10 cellular contexts compared by ENCODE assay signal in genomic region chr2:88669371-88670214, GRCh38. TPM values are rescaled to one million over a fixed set of nuclear protein-coding genes. Genes with fewer than 3 reads are reported as not detected.
DNase-seq lines count a peak whose midpoint lies in the region; ATAC-seq and TF ChIP-seq lines count a peak whose summit lies in the region.
"Had no signal": no experiment of that assay in that cellular context is flagged by ENCODE, and none has a peak within 500 bp of the region (broad histone marks: within the 10 kb centered on the region; RNA-seq: fewer than 3 reads in every experiment).

No MANE protein-coding gene starts in this region.

- H3K4me1 Mint-ChIP-seq in memory B cell: peaks cover 4% of the 10 kb centered on the region
- H3K4me1 Mint-ChIP-seq: activated naive CD4-positive, alpha-beta T cell treated with anti-CD3 and anti-CD28 coated beads, Interleukin-2, amount 50 U/mL, for 24 hours had no signal

- H3K9me2 ChIP-seq in PC-9 (ENCODE audit: insufficient read depth): no peaks in the 10 kb centered on the region

- POLR2A ChIA-PET in PC-9 (lab: Charles Lee; ENCODE audit: unreplicated experiment): interaction anchor here (0.6 kb wide), 1 partner anchor 27 kb away, joined by 3 read pairs; no protein-coding TSS in a partner anchor

- DNase-seq in NCI-H1092 treated with DMSO at 0.1 percent for 48 hours (lab: John Stamatoyannopoulos, UW) (peak; percentile 38), NCI-H1092 (lab: John Stamatoyannopoulos, UW) (no peak), PC-9 (peak; percentile 26 to 57), colonic mucosa (peak; percentile 31), memory B cell (ENCODE audit: low spot score in 2 of 2) (peak; percentile 27 to 36), GDM1 (lab: John Stamatoyannopoulos, UW) (no peak)

- H3K9me3 ChIP-seq in PC-9 (ENCODE audit: insufficient read depth, low read depth) (no peaks in the 10 kb centered on the region), colonic mucosa (no peaks in the 10 kb centered on the region)
- H3K9me3 ChIP-seq: BLaER1 treated with 17β-estradiol and CSF1 and Interleukin-3, amounts not matched to agents 10 nM and 100 nM had no signal

- no peaks in the 10 kb centered on the region for H3K36me3 ChIP-seq in PC-9 (ENCODE audit: low read depth)
- H3K36me3 ChIP-seq in colonic mucosa: no peaks in the 10 kb centered on the region
- H3K36me3 ChIP-seq: BLaER1 treated with 17β-estradiol and CSF1 and Interleukin-3, amounts not matched to agents 10 nM and 100 nM had no signal

- no TSS peak for BruUV-seq in PC-9 (replicated peaks; lab: Mats Ljungman, UMichigan)

- H3K27ac ChIP-seq in PC-9: no peak overlapping the region
- H3K27ac ChIP-seq in colonic mucosa: no peak overlapping the region
- H3K27ac ChIP-seq: BLaER1 treated with 17β-estradiol and CSF1 and Interleukin-3, amounts not matched to agents 10 nM and 100 nM had no signal

- peaks cover 3% of the 10 kb centered on the region for H3K36me3 Mint-ChIP-seq in memory B cell
- H3K36me3 Mint-ChIP-seq: activated naive CD4-positive, alpha-beta T cell treated with anti-CD3 and anti-CD28 coated beads, Interleukin-2, amount 50 U/mL, for 24 hours had no signal

- no peaks in the 10 kb centered on the region for H3F3A ChIP-seq in PC-9 (ENCODE audit: insufficient read depth, low read depth)

- no peaks in the 10 kb centered on the region for H4K20me1 ChIP-seq in PC-9 (ENCODE audit: insufficient read depth)
- H4K20me1 ChIP-seq: BLaER1 treated with 17β-estradiol and CSF1 and Interleukin-3, amounts not matched to agents 10 nM and 100 nM had no signal

- no peak overlapping the region for H3K9ac ChIP-seq in colonic mucosa (ENCODE audit: low read depth in 2 of 2, low read length in 2 of 2)
- H3K9ac ChIP-seq: BLaER1 treated with 17β-estradiol and CSF1 and Interleukin-3, amounts not matched to agents 10 nM and 100 nM had no signal

- TF ChIP-seq CTCF in PC-9 (conservative IDR thresholded peaks at IDR 0.05) (peak; percentile 81), colonic mucosa (IDR thresholded peaks at IDR 0.05) (peak; percentile 2)

- no peaks in the 10 kb centered on the region for H3K9me3 Mint-ChIP-seq in memory B cell
- H3K9me3 Mint-ChIP-seq: activated naive CD4-positive, alpha-beta T cell treated with anti-CD3 and anti-CD28 coated beads, Interleukin-2, amount 50 U/mL, for 24 hours had no signal

- H3K4me1 ChIP-seq in PC-9 (replicated peaks; ENCODE audit: insufficient read depth) (no peaks in the 10 kb centered on the region), colonic mucosa (no peaks in the 10 kb centered on the region)
- H3K4me1 ChIP-seq: BLaER1 treated with 17β-estradiol and CSF1 and Interleukin-3, amounts not matched to agents 10 nM and 100 nM had no signal

- intact Hi-C loops in PC-9 (cut with micrococcal nuclease; ENCODE audit: unreplicated experiment) (loop anchor here (1.0 to 10.0 kb wide), 3 partner anchors 43 to 475 kb away; partner anchors contain the start of gene EIF2AK3), colonic mucosa (cut with DNase I) (loop anchor here (2.0 kb wide), 1 partner anchor 79 kb away; no protein-coding TSS in a partner anchor)

- peak; percentile 72 for ATAC-seq in GM18870 (IDR thresholded peaks at IDR 0.05; ENCODE audit: unreplicated experiment)
- peak; percentile 81 for ATAC-seq in HG03159 (IDR thresholded peaks at IDR 0.05; ENCODE audit: unreplicated experiment)
- peak; percentile 88 for ATAC-seq in memory B cell (ENCODE audit: low read depth)

- H3K4me3 ChIP-seq in PC-9 (no peak overlapping the region), colonic mucosa (no peak overlapping the region)
- H3K4me3 ChIP-seq: BLaER1 treated with 17β-estradiol and CSF1 and Interleukin-3, amounts not matched to agents 10 nM and 100 nM had no signal

- no peaks in the 10 kb centered on the region for H3K27me3 ChIP-seq in PC-9 (ENCODE audit: insufficient read depth, low read depth)
- no peaks in the 10 kb centered on the region for H3K27me3 ChIP-seq in colonic mucosa
- H3K27me3 ChIP-seq: BLaER1 treated with 17β-estradiol and CSF1 and Interleukin-3, amounts not matched to agents 10 nM and 100 nM had no signal

- H3K4me3 Mint-ChIP-seq in memory B cell: no peak overlapping the region
- H3K4me3 Mint-ChIP-seq: activated naive CD4-positive, alpha-beta T cell treated with anti-CD3 and anti-CD28 coated beads, Interleukin-2, amount 50 U/mL, for 24 hours had no signal

- CTCF ChIA-PET in PC-9 (lab: Charles Lee): interaction anchor here (0.5 to 1.5 kb wide), 9 partner anchors 11 to 209 kb away, joined by 3 to 7 read pairs (median 3); no protein-coding TSS in a partner anchor

- no peak overlapping the region for H2AFZ ChIP-seq in PC-9

- no peak overlapping the region for H3K27ac Mint-ChIP-seq in memory B cell
- H3K27ac Mint-ChIP-seq: activated naive CD4-positive, alpha-beta T cell treated with anti-CD3 and anti-CD28 coated beads, Interleukin-2, amount 50 U/mL, for 24 hours had no signal

- no peaks in the 10 kb centered on the region for H3K27me3 Mint-ChIP-seq in memory B cell
- H3K27me3 Mint-ChIP-seq: activated naive CD4-positive, alpha-beta T cell treated with anti-CD3 and anti-CD28 coated beads, Interleukin-2, amount 50 U/mL, for 24 hours had no signal

- H3K79me2 ChIP-seq in PC-9 (ENCODE audit: low read depth): no peaks in the 10 kb centered on the region

- H3K4me2 ChIP-seq in PC-9: no peak overlapping the region
- H3K4me2 ChIP-seq: BLaER1 treated with 17β-estradiol and CSF1 and Interleukin-3, amounts not matched to agents 10 nM and 100 nM had no signal

RNA-seq across cellular contexts. Expression of gene RPIA, which starts 21.9 kb away (rescaled TPM):
- total RNA-seq in PC-9 (2021) (20.5 and 21.3 TPM in 2 replicates), colonic mucosa (10 to 100 TPM; 26.1 to 39.5 TPM)

RNA-seq across cellular contexts. Expression of gene EIF2AK3, which starts 42.3 kb away (rescaled TPM):
- 8.8 and 12.1 TPM in 2 replicates for total RNA-seq in PC-9 (2021)
- total RNA-seq in colonic mucosa: 10 to 100 TPM; 23.0 to 38.3 TPM

Comparison
In these comparisons a context has a peak if more than half of its experiments do, and no peak if none do; other contexts are left out.
1. DNase-seq: peak in NCI-H1092 treated with DMSO at 0.1 percent for 48 hours (single experiment), PC-9 (2 of 2), colonic mucosa (single experiment) and memory B cell (2 of 2); none in NCI-H1092 (single experiment) and GDM1 (single experiment).
2. Peak in every context shown above with its lines, with median percentiles within 50 percentile points of each other: ATAC-seq.